Comparison of ENCODE assay signal across 1 cellular context in the genomic region with DNA sequence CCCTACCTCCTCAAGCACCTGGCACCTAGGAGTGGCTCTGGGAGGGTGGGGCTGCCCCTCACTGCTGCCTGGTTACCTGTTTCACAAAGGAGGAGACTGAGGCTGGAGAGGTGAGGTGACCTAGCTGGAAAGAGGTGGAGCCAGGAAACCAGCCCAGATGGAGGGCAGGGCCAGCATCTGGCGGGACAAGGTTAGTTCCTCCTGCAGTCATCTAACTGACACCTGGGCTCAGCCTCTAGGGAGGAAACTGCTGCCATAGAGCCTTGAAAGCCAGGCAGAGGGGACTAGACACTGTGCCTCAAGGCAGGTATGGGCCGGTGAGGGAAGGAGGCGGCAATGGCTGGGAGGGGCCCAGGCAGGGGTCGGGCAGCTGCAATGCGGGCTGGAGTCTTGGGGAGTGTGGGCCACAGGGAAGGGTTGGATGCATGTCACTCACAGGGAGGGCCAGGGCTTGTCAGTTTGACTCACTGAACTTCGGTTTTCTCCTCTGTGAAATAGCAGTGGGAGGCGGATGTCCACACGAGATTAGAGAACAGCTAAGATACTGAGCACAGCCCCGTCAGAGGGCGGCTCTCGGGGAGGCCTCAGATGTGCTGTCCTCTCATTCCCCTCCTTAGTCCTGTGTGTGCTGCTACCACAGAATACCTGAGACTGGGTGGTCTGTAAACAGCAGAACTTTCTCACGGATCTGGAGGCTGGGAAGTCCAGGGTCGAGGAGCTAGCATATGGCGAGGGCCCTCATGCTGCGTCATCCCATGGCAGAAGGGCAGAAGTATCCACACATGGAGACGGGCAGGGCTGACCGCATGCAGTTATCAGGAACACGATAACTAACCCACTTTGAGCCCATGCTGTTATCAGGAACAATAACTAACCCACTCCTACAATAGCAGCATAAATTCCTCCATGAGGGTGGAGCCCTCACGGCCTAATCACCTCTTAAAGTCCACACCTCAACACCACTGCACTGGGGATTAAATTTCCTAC.
TF ChIP-seq lines count a peak whose summit lies in the region.

No MANE protein-coding gene starts in this region.

TF ChIP-seq in IMR-90, 13 proteins besides CTCF, POLR2A, EP300 and RAD21:
- TF ChIP-seq BHLHE40 (IDR thresholded peaks at IDR 0.05; ENCODE audit: low read depth, low read length) (no peak), CHD1 (IDR thresholded peaks at IDR 0.05; ENCODE audit: low read depth, low read length) (no peak), MXI1 (IDR thresholded peaks at IDR 0.05; ENCODE audit: borderline replicate concordance, low read depth, low read length) (no peak), NFE2L2 (IDR thresholded peaks at IDR 0.05; ENCODE audit: low read depth, low read length) (no peak)
- TF ChIP-seq, protein P1, sequence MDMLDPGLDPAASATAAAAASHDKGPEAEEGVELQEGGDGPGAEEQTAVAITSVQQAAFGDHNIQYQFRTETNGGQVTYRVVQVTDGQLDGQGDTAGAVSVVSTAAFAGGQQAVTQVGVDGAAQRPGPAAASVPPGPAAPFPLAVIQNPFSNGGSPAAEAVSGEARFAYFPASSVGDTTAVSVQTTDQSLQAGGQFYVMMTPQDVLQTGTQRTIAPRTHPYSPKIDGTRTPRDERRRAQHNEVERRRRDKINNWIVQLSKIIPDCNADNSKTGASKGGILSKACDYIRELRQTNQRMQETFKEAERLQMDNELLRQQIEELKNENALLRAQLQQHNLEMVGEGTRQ (IDR thresholded peaks at IDR 0.05; ENCODE audit: low read depth, low read length), result no peak
